19 cellular contexts compared by ENCODE assay signal in genomic region chr6:94769197-94769596, GRCh38.
"Had no signal": no experiment of that assay in that cellular context is flagged by ENCODE, and none has a peak within 500 bp of the region (broad histone marks: within the 10 kb centered on the region; RNA-seq: fewer than 3 reads in every experiment).

No MANE protein-coding gene starts in this region.

- H3K27me3 ChIP-seq: esophagus squamous epithelium, gastroesophageal sphincter, ovary, stomach had no signal

- H3K9me3 ChIP-seq: esophagus squamous epithelium, gastroesophageal sphincter, mucosa of descending colon, ovary, stomach had no signal

- FAIRE-seq: small intestine had no signal

- DNase-seq: effector memory CD4-positive, alpha-beta T cell; esophagus squamous epithelium; foreskin fibroblast; glutamatergic neuron; islet precursor cell; mammary epithelial cell; mucosa of descending colon; naive thymus-derived CD8-positive, alpha-beta T cell; nucleus accumbens; ovary; right cardiac atrium; small intestine; stimulated activated CD4-positive, alpha-beta T cell treated with anti-CD3 and anti-CD28 coated beads, Interleukin-12 subunit alpha, Interleukin-12 subunit beta, amount 100 ng/mL, for 4 hours; stimulated activated naive CD4-positive, alpha-beta T cell; stomach; substantia nigra; trophoblast cell had no signal

- H3K4me1 ChIP-seq: esophagus squamous epithelium, gastroesophageal sphincter, stomach had no signal

- H3K4me3 ChIP-seq: esophagus squamous epithelium, gastroesophageal sphincter, mucosa of descending colon, ovary, stomach had no signal

- H3K27ac ChIP-seq: epithelial cell of prostate, esophagus squamous epithelium, gastroesophageal sphincter, ovary, stomach had no signal

- H3K36me3 ChIP-seq: esophagus squamous epithelium, gastroesophageal sphincter, ovary, stomach had no signal
